In the genomic region with DNA sequence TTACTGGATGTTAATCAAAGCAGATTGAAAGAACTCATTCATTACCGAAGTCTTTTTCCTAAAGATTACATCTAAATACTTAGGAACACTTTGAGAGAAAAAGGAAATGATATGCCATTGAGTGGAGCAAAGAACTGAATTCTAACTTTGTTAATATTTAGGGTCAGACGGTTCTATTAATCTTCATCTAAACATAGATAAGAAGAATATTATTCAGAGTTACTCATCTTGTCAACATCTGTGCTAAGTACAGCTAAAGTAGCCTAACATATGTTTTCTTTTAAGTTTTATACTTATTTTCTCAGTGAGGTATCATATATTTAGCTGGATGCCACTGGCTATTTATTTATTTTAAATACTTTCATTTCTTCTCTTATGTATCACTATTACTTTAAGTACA, we compare ENCODE assay signal across 2 cellular contexts.
TF ChIP-seq lines count a peak whose summit lies in the region.

No MANE protein-coding gene starts in this region.

TF ChIP-seq in HCT116, 20 proteins besides CTCF, POLR2A, EP300 and RAD21:
- TF ChIP-seq, protein P1, sequence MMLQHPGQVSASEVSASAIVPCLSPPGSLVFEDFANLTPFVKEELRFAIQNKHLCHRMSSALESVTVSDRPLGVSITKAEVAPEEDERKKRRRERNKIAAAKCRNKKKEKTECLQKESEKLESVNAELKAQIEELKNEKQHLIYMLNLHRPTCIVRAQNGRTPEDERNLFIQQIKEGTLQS (IDR thresholded peaks at IDR 0.05), result no peak
- TF ChIP-seq SIN3A (IDR thresholded peaks at IDR 0.05; ENCODE audit: low read depth) (no peak), POLR2AphosphoS5 (IDR thresholded peaks at IDR 0.05; ENCODE audit: low read depth, low read length) (no peak), EZH2 (IDR thresholded peaks at IDR 0.05) (no peak), TCF7L2 (IDR thresholded peaks at IDR 0.05; ENCODE audit: borderline replicate concordance, extremely low read depth, insufficient read depth, insufficient read length) (no peak), ZFX (IDR thresholded peaks at IDR 0.05) (no peak), ZNF274 (IDR thresholded peaks at IDR 0.05; ENCODE audit: low read depth, low read length) (no peak), JUND (IDR thresholded peaks at IDR 0.05) (no peak), EGR1 (IDR thresholded peaks at IDR 0.05; ENCODE audit: low read depth) (no peak), SRF (IDR thresholded peaks at IDR 0.05; ENCODE audit: low read depth) (no peak), FOSL1 (IDR thresholded peaks at IDR 0.05; ENCODE audit: low read depth) (no peak), SP1 (IDR thresholded peaks at IDR 0.05; ENCODE audit: low read depth) (no peak), EZH2phosphoT487 (IDR thresholded peaks at IDR 0.05; ENCODE audit: borderline replicate concordance) (no peak), CBX3 (IDR thresholded peaks at IDR 0.05; ENCODE audit: low read depth) (no peak), ELF1 (IDR thresholded peaks at IDR 0.05; ENCODE audit: borderline replicate concordance, low read depth) (no peak), CEBPB (IDR thresholded peaks at IDR 0.05; ENCODE audit: low read depth) (no peak), YY1 (IDR thresholded peaks at IDR 0.05; ENCODE audit: extremely low read depth, insufficient replicate concordance, low read depth, low read length) (no peak)
- TF ChIP-seq, protein P2, sequence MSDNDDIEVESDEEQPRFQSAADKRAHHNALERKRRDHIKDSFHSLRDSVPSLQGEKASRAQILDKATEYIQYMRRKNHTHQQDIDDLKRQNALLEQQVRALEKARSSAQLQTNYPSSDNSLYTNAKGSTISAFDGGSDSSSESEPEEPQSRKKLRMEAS (IDR thresholded peaks at IDR 0.05), result no peak
- TF ChIP-seq, protein P3, sequence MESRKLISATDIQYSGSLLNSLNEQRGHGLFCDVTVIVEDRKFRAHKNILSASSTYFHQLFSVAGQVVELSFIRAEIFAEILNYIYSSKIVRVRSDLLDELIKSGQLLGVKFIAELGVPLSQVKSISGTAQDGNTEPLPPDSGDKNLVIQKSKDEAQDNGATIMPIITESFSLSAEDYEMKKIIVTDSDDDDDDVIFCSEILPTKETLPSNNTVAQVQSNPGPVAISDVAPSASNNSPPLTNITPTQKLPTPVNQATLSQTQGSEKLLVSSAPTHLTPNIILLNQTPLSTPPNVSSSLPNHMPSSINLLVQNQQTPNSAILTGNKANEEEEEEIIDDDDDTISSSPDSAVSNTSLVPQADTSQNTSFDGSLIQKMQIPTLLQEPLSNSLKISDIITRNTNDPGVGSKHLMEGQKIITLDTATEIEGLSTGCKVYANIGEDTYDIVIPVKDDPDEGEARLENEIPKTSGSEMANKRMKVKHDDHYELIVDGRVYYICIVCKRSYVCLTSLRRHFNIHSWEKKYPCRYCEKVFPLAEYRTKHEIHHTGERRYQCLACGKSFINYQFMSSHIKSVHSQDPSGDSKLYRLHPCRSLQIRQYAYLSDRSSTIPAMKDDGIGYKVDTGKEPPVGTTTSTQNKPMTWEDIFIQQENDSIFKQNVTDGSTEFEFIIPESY (IDR thresholded peaks at IDR 0.05; ENCODE audit: extremely low read depth, insufficient replicate concordance, low read length), result no peak
- TF ChIP-seq, protein P4, sequence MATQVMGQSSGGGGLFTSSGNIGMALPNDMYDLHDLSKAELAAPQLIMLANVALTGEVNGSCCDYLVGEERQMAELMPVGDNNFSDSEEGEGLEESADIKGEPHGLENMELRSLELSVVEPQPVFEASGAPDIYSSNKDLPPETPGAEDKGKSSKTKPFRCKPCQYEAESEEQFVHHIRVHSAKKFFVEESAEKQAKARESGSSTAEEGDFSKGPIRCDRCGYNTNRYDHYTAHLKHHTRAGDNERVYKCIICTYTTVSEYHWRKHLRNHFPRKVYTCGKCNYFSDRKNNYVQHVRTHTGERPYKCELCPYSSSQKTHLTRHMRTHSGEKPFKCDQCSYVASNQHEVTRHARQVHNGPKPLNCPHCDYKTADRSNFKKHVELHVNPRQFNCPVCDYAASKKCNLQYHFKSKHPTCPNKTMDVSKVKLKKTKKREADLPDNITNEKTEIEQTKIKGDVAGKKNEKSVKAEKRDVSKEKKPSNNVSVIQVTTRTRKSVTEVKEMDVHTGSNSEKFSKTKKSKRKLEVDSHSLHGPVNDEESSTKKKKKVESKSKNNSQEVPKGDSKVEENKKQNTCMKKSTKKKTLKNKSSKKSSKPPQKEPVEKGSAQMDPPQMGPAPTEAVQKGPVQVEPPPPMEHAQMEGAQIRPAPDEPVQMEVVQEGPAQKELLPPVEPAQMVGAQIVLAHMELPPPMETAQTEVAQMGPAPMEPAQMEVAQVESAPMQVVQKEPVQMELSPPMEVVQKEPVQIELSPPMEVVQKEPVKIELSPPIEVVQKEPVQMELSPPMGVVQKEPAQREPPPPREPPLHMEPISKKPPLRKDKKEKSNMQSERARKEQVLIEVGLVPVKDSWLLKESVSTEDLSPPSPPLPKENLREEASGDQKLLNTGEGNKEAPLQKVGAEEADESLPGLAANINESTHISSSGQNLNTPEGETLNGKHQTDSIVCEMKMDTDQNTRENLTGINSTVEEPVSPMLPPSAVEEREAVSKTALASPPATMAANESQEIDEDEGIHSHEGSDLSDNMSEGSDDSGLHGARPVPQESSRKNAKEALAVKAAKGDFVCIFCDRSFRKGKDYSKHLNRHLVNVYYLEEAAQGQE (IDR thresholded peaks at IDR 0.05; ENCODE audit: low read depth), result no peak

TF ChIP-seq in SK-N-SH, 30 proteins besides CTCF, POLR2A, EP300 and RAD21:
- TF ChIP-seq, protein P3 (IDR thresholded peaks at IDR 0.05; ENCODE audit: borderline replicate concordance, low read depth), result no peak
- TF ChIP-seq GABPA (IDR thresholded peaks at IDR 0.05; ENCODE audit: low read depth) (no peak), RCOR1 (IDR thresholded peaks at IDR 0.05; ENCODE audit: low read length) (no peak), SMC3 (IDR thresholded peaks at IDR 0.05; ENCODE audit: low read depth, low read length) (no peak), FOXJ3 (CRISPR knock-in tag; IDR thresholded peaks at IDR 0.05) (no peak), NFIC (IDR thresholded peaks at IDR 0.05; ENCODE audit: borderline replicate concordance) (peak; percentile 69), TCF12 (IDR thresholded peaks at IDR 0.05) (peak; percentile 98), POLR2AphosphoS5 (IDR thresholded peaks at IDR 0.05; ENCODE audit: low read depth, low read length) (peak; percentile 53; the same call in 1 of the 2 replicates), CHD2 (IDR thresholded peaks at IDR 0.05; ENCODE audit: low read length, partially characterized antibody) (no peak), SIN3A (IDR thresholded peaks at IDR 0.05; ENCODE audit: borderline replicate concordance, low read depth, low read length) (no peak), EZH2phosphoT487 (IDR thresholded peaks at IDR 0.05; ENCODE audit: borderline replicate concordance, low read depth) (no peak), MXI1 (IDR thresholded peaks at IDR 0.05; ENCODE audit: low read depth, low read length) (no peak), RXRA (IDR thresholded peaks at IDR 0.05; ENCODE audit: borderline replicate concordance, low read depth) (0 out of 2 replicates have a peak, but pooled peaks have one; percentile 51), GATA2 (CRISPR knock-in tag; IDR thresholded peaks at IDR 0.05) (no peak), TEAD4 (IDR thresholded peaks at IDR 0.05; ENCODE audit: borderline replicate concordance, insufficient read depth) (peak; percentile 85; the same call in 1 of the 2 replicates), YY1 (IDR thresholded peaks at IDR 0.05; ENCODE audit: low read depth) (0 out of 2 replicates have a peak, but pooled peaks have one; percentile 27), NRF1 (IDR thresholded peaks at IDR 0.05; ENCODE audit: low read depth, low read length) (no peak), TAF1 (IDR thresholded peaks at IDR 0.05; ENCODE audit: borderline replicate concordance, low read depth, low read length) (no peak), RFX5 (IDR thresholded peaks at IDR 0.05; ENCODE audit: low read length) (no peak), ELF1 (IDR thresholded peaks at IDR 0.05) (no peak), MEF2A (IDR thresholded peaks at IDR 0.05; ENCODE audit: borderline replicate concordance, low read depth) (peak; percentile 60; the same call in 1 of the 2 replicates), FOXM1 (IDR thresholded peaks at IDR 0.05; ENCODE audit: low read depth) (peak; percentile 82), JUND (IDR thresholded peaks at IDR 0.05) (peak; percentile 82), FOSL2 (IDR thresholded peaks at IDR 0.05; ENCODE audit: borderline replicate concordance, low read depth) (peak; percentile 56; the same call in 1 of the 2 replicates)
- TF ChIP-seq, protein P5, sequence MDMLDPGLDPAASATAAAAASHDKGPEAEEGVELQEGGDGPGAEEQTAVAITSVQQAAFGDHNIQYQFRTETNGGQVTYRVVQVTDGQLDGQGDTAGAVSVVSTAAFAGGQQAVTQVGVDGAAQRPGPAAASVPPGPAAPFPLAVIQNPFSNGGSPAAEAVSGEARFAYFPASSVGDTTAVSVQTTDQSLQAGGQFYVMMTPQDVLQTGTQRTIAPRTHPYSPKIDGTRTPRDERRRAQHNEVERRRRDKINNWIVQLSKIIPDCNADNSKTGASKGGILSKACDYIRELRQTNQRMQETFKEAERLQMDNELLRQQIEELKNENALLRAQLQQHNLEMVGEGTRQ (IDR thresholded peaks at IDR 0.05; ENCODE audit: borderline replicate concordance, low read depth, low read length), result no peak
- TF ChIP-seq, protein P6, sequence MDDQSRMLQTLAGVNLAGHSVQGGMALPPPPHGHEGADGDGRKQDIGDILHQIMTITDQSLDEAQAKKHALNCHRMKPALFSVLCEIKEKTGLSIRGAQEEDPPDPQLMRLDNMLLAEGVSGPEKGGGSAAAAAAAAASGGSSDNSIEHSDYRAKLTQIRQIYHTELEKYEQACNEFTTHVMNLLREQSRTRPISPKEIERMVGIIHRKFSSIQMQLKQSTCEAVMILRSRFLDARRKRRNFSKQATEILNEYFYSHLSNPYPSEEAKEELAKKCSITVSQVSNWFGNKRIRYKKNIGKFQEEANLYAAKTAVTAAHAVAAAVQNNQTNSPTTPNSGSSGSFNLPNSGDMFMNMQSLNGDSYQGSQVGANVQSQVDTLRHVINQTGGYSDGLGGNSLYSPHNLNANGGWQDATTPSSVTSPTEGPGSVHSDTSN (IDR thresholded peaks at IDR 0.05), result peak; percentile 89
- TF ChIP-seq, protein P2 (IDR thresholded peaks at IDR 0.05; ENCODE audit: low read depth), result no peak
- TF ChIP-seq, protein P4 (IDR thresholded peaks at IDR 0.05; ENCODE audit: low read depth, low read length), result no peak
- TF ChIP-seq, protein P7, sequence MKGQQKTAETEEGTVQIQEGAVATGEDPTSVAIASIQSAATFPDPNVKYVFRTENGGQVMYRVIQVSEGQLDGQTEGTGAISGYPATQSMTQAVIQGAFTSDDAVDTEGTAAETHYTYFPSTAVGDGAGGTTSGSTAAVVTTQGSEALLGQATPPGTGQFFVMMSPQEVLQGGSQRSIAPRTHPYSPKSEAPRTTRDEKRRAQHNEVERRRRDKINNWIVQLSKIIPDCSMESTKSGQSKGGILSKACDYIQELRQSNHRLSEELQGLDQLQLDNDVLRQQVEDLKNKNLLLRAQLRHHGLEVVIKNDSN (IDR thresholded peaks at IDR 0.05; ENCODE audit: borderline replicate concordance, low read depth), result no peak
- TF ChIP-seq, protein P8, sequence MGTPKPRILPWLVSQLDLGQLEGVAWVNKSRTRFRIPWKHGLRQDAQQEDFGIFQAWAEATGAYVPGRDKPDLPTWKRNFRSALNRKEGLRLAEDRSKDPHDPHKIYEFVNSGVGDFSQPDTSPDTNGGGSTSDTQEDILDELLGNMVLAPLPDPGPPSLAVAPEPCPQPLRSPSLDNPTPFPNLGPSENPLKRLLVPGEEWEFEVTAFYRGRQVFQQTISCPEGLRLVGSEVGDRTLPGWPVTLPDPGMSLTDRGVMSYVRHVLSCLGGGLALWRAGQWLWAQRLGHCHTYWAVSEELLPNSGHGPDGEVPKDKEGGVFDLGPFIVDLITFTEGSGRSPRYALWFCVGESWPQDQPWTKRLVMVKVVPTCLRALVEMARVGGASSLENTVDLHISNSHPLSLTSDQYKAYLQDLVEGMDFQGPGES (IDR thresholded peaks at IDR 0.05; ENCODE audit: low read depth, low read length), result no peak
TF ChIP-seq in SK-N-SH: peak in this region for 11.
